Comparison of ENCODE assay signal across 13 cellular contexts in genomic region chrX:38807873-38808272, GRCh38. TPM values are rescaled to one million over a fixed set of nuclear protein-coding genes. Genes with fewer than 3 reads are reported as not detected.
DNase-seq lines count a peak whose midpoint lies in the region; ATAC-seq and TF ChIP-seq lines count a peak whose summit lies in the region.
"Had no signal": no experiment of that assay in that cellular context is flagged by ENCODE, and none has a peak within 500 bp of the region (broad histone marks: within the 10 kb centered on the region; RNA-seq: fewer than 3 reads in every experiment).

No MANE protein-coding gene starts in this region.

- intact Hi-C loops in activated naive CD4-positive, alpha-beta T cell treated with anti-CD3 and anti-CD28 coated beads for 36 hours (cut with micrococcal nuclease): loop anchor here (2.0 to 5.0 kb wide), 5 partner anchors 84 to 1364 kb away; no protein-coding TSS in a partner anchor
- intact Hi-C loops in esophagus muscularis mucosa (cut with DNase I): no loop called here

- H3K27me3 ChIP-seq in effector memory CD4-positive, alpha-beta T cell (replicated peaks; ENCODE audit: control insufficient read depth, insufficient read depth, low read length, poor library complexity, severe bottlenecking): no peaks in the 10 kb centered on the region
- no peaks in the 10 kb centered on the region for H3K27me3 ChIP-seq in esophagus muscularis mucosa
- H3K27me3 ChIP-seq: gastroesophageal sphincter had no signal

- H3K9me3 ChIP-seq in effector memory CD4-positive, alpha-beta T cell (ENCODE audit: control insufficient read depth, low read length): no peaks in the 10 kb centered on the region
- H3K9me3 ChIP-seq in esophagus muscularis mucosa: no peaks in the 10 kb centered on the region
- H3K9me3 ChIP-seq: gastroesophageal sphincter had no signal

- H3K36me3 ChIP-seq in effector memory CD4-positive, alpha-beta T cell (ENCODE audit: control insufficient read depth, insufficient read depth, low read length): no peaks in the 10 kb centered on the region
- H3K36me3 ChIP-seq in esophagus muscularis mucosa: no peaks in the 10 kb centered on the region
- H3K36me3 ChIP-seq: gastroesophageal sphincter had no signal

- TF ChIP-seq CTCF in esophagus muscularis mucosa (IDR thresholded peaks at IDR 0.05): no peak

- TF ChIP-seq POLR2A in esophagus muscularis mucosa (IDR thresholded peaks at IDR 0.05; ENCODE audit: low read depth): no peak

- H3K27ac ChIP-seq in effector memory CD4-positive, alpha-beta T cell (ENCODE audit: insufficient read depth, low read length, poor library complexity, severe bottlenecking): peak overlapping the region; percentile 84
- no peak overlapping the region for H3K27ac ChIP-seq in esophagus muscularis mucosa (replicated peaks in 1 of 4)
- H3K27ac ChIP-seq: coronary artery had no signal

- peaks cover 37% of the 10 kb centered on the region for H3K4me1 Mint-ChIP-seq in activated naive CD4-positive, alpha-beta T cell treated with anti-CD3 and anti-CD28 coated beads for 36 hours (ENCODE audit: low read depth)

- no peaks in the 10 kb centered on the region for H3K9me3 Mint-ChIP-seq in activated naive CD4-positive, alpha-beta T cell treated with anti-CD3 and anti-CD28 coated beads for 36 hours

- DNase-seq in activated naive CD4-positive, alpha-beta T cell treated with anti-CD3 and anti-CD28 coated beads for 36 hours: no peak
- no peak for DNase-seq in activated naive CD4-positive, alpha-beta T cell treated with anti-CD3 and anti-CD28 coated beads, Interleukin-2, amount 50 U/mL, for 16 hours
- DNase-seq in OCI-M1 (lab: John Stamatoyannopoulos, UW) (peak; percentile 52), superior temporal gyrus (ENCODE audit: extremely low spot score) (peak; percentile 25), esophagus muscularis mucosa (ENCODE audit: extremely low spot score) (no peak)
- DNase-seq in effector memory CD4-positive, alpha-beta T cell: no peak
- DNase-seq: AML-193, left colon, NCI-H1048 had no signal

- peaks cover 39% of the 10 kb centered on the region for H3K36me3 Mint-ChIP-seq in activated naive CD4-positive, alpha-beta T cell treated with anti-CD3 and anti-CD28 coated beads for 36 hours (ENCODE audit: low read depth)

- peak overlapping the region; percentile 97 for H3K27ac Mint-ChIP-seq in activated naive CD4-positive, alpha-beta T cell treated with anti-CD3 and anti-CD28 coated beads for 36 hours

- no peak overlapping the region for H3K4me3 ChIP-seq in effector memory CD4-positive, alpha-beta T cell (ENCODE audit: insufficient read depth, low read depth, low read length, poor library complexity, severe bottlenecking)
- H3K4me3 ChIP-seq in esophagus muscularis mucosa: no peak overlapping the region
- H3K4me3 ChIP-seq: coronary artery had no signal

- H3K4me1 ChIP-seq in effector memory CD4-positive, alpha-beta T cell (ENCODE audit: control insufficient read depth, insufficient read depth, low read length, poor library complexity, severe bottlenecking): peaks cover 20% of the 10 kb centered on the region
- H3K4me1 ChIP-seq in esophagus muscularis mucosa: peaks cover 0 to 26% (median 17%) of the 10 kb centered on the region in 4 donors

- no peaks in the 10 kb centered on the region for H3K27me3 Mint-ChIP-seq in activated naive CD4-positive, alpha-beta T cell treated with anti-CD3 and anti-CD28 coated beads for 36 hours (ENCODE audit: low read depth)

- no peak for TF ChIP-seq EP300 in esophagus muscularis mucosa (IDR thresholded peaks at IDR 0.05)

- peak overlapping the region; percentile 87 for H3K4me3 Mint-ChIP-seq in activated naive CD4-positive, alpha-beta T cell treated with anti-CD3 and anti-CD28 coated beads for 36 hours

- CTCF ChIA-PET in activated naive CD4-positive, alpha-beta T cell treated with anti-CD3 and anti-CD28 coated beads for 36 hours (lab: Charles Lee): no interaction called here

- ATAC-seq in HG03175 (IDR thresholded peaks at IDR 0.05; ENCODE audit: unreplicated experiment): no peak
- ATAC-seq in GM21528 (IDR thresholded peaks at IDR 0.05; ENCODE audit: low FRiP score, unreplicated experiment): no peak
- ATAC-seq: gastroesophageal sphincter, left colon had no signal

RNA-seq across cellular contexts. Expression of gene MID1IP1, which starts 6.6 kb away (rescaled TPM):
- total RNA-seq in activated naive CD4-positive, alpha-beta T cell treated with anti-CD3 and anti-CD28 coated beads for 36 hours: 10 to 100 TPM; 82.9 to 83.3 TPM
- total RNA-seq in esophagus muscularis mucosa: 100 to 1,000 TPM in 1 of 4 donors, 10 to 100 TPM in 3; 51.5 to 119 (median 69.0) TPM

Comparison
In these comparisons a context has a peak if more than half of its experiments do, and no peak if none do; other contexts are left out.
1. DNase-seq: peak in OCI-M1 (single experiment) and superior temporal gyrus (single experiment); none in activated naive CD4-positive, alpha-beta T cell treated with anti-CD3 and anti-CD28 coated beads for 36 hours (single experiment), activated naive CD4-positive, alpha-beta T cell treated with anti-CD3 and anti-CD28 coated beads, Interleukin-2, amount 50 U/mL, for 16 hours (single experiment), effector memory CD4-positive, alpha-beta T cell (0 of 3) and esophagus muscularis mucosa (single experiment).